8 cellular contexts compared by ENCODE assay signal in genomic region chr2:134411828-134412638, GRCh38.
A peak's percentile ranks its signal among the peaks of the same experiment; 100 is the strongest.
DNase-seq lines count a peak whose midpoint lies in the region; ATAC-seq lines count a peak whose summit lies in the region.

No MANE protein-coding gene starts in this region.

- ATAC-seq in GM19023 (IDR thresholded peaks at IDR 0.05; ENCODE audit: unreplicated experiment) (peak; percentile 99), HG03159 (IDR thresholded peaks at IDR 0.05; ENCODE audit: unreplicated experiment) (peak; percentile 97)

- DNase-seq in Ammon's horn (ENCODE audit: low spot score) (peak; percentile 98), NCI-H2227 (lab: John Stamatoyannopoulos, UW; ENCODE audit: unreplicated experiment) (peak; percentile 86), left kidney (ENCODE audit: low read depth, low spot score) (peak; percentile 93)
- DNase-seq in activated CD4-positive, CD25-positive, alpha-beta regulatory T cell treated with anti-CD3 and anti-CD28 coated beads, Interleukin-2, amount 50 U/mL, for 16 hours (ENCODE audit: low read depth, low spot score), result peak; percentile 24
- DNase-seq in central memory CD4-positive, alpha-beta T cell, result peak; percentile 63
- DNase-seq in stimulated activated CD4-positive, alpha-beta T cell treated with anti-CD3 and anti-CD28 coated beads, Interleukin-4, amount 100 ng/mL, for 48 hours (ENCODE audit: low read depth in 2 of 2), result peak; percentile 7 to 45

Comparison
In these comparisons a context has a peak if more than half of its experiments do, and no peak if none do; other contexts are left out.
1. Peak in every context shown above with its lines: DNase-seq and ATAC-seq.
2. DNase-seq: peak in every context shown above with its lines; median percentile 98 in Ammon's horn; 93 in left kidney; 86 in NCI-H2227; 63 in central memory CD4-positive, alpha-beta T cell; 26 in stimulated activated CD4-positive, alpha-beta T cell treated with anti-CD3 and anti-CD28 coated beads, Interleukin-4, amount 100 ng/mL, for 48 hours; 24 in activated CD4-positive, CD25-positive, alpha-beta regulatory T cell treated with anti-CD3 and anti-CD28 coated beads, Interleukin-2, amount 50 U/mL, for 16 hours.